ENCODE assay signal across 8 cellular contexts in genomic region chr17:3843935-3844516, GRCh38. TPM values are rescaled to one million over a fixed set of nuclear protein-coding genes. Genes with fewer than 3 reads are reported as not detected.
DNase-seq lines count a peak whose midpoint lies in the region; ATAC-seq, FAIRE-seq and TF ChIP-seq lines count a peak whose summit lies in the region.

No MANE protein-coding gene starts in this region.

- peaks cover 9% of the 10 kb centered on the region for H3K79me1 ChIP-seq in mesendoderm (ENCODE audit: low read length)

- no peak overlapping the region for H3K23ac ChIP-seq in mesendoderm (ENCODE audit: low read length)

- 2% methylated on average over 3 of the region's 3 CpGs for WGBS in GM12878 (ENCODE audit: insufficient coverage, insufficient replicate concordance, low lambda C conversion rate, missing lambda C conversion rate)
- no CpG with 5 or more reads among the region's 3 CpGs for WGBS in mesendoderm (ENCODE audit: extremely low coverage, insufficient coverage, low lambda C conversion rate)

- H2BK120ac ChIP-seq in mesendoderm (ENCODE audit: low read depth, low read length): no peak overlapping the region

- no peak overlapping the region for H3K27ac Mint-ChIP-seq in Calu3 (ENCODE audit: unreplicated experiment)
- H3K27ac Mint-ChIP-seq in T-cell: peak overlapping the region in 1 of 2 donors; percentile 48

- in situ Hi-C loops in GM12878 (cut with MboI): no loop called here

- TF ChIP-seq CTCF in Calu3 (IDR thresholded peaks at IDR 0.05; ENCODE audit: unreplicated experiment) (peak; percentile 36), GM12878 (IDR thresholded peaks at IDR 0.05 in 2 of 3, conservative IDR thresholded peaks at IDR 0.05 in 1 of 3; ENCODE audit: control insufficient read depth in 2 of 3, extremely low read depth in 1 of 3, insufficient read depth in 1 of 3, low read depth in 3 of 3, low read length in 3 of 3) (peak; percentile 69 to 86 (median 74))

- peaks cover 22% of the 10 kb centered on the region for H3K79me2 ChIP-seq in GM12878 (ENCODE audit: control insufficient read depth, insufficient read depth, low read length)
- H3K79me2 ChIP-seq in mesendoderm (ENCODE audit: control insufficient read depth, insufficient read depth, low read length): peaks cover 31% of the 10 kb centered on the region

- H3K4me2 ChIP-seq in GM12878 (ENCODE audit: control insufficient read depth, insufficient read depth) (peak overlapping the region; percentile 88), mesendoderm (ENCODE audit: low read length) (no peak overlapping the region)

- no peak for TF ChIP-seq POLR2A in GM12878 (IDR thresholded peaks at IDR 0.05; ENCODE audit: low read depth, low read length)

- no peak overlapping the region for H3K56ac ChIP-seq in mesendoderm (ENCODE audit: low read length)

- intact Hi-C loops in Calu3 (cut with micrococcal nuclease; ENCODE audit: unreplicated experiment) (no loop called here), GM12878 (cut with micrococcal nuclease; ENCODE audit: unreplicated experiment) (no loop called here)

- CTCF ChIA-PET in Calu3 (lab: Charles Lee): interaction anchor here (0.6 to 1.7 kb wide), 7 partner anchors 16 to 1058 kb away, joined by 3 to 8 read pairs (median 4); no protein-coding TSS in a partner anchor
- CTCF ChIA-PET in T-cell (lab: Charles Lee): interaction anchor here in 1 of 2 donors (0.6 to 4.4 kb wide), 7 partner anchors 98 to 458 kb away, joined by 3 to 42 read pairs (median 4); no protein-coding TSS in a partner anchor
- CTCF ChIA-PET in GM12878 (lab: Yijun Ruan, JAX): interaction anchor here (0.6 to 4.9 kb wide), 30 partner anchors 8 to 1369 kb away, joined by 3 to 115 read pairs (median 5); partner anchors contain the start of gene HASPIN

- H3K27ac ChIP-seq in GM12878 (ENCODE audit: control insufficient read depth, insufficient read depth) (no peak overlapping the region), mesendoderm (ENCODE audit: low read depth, low read length) (no peak overlapping the region)

- H2BK5ac ChIP-seq in mesendoderm (ENCODE audit: low read length): no peak overlapping the region

- H2AK5ac ChIP-seq in mesendoderm (ENCODE audit: low read length): no peak overlapping the region

- H3K4me1 ChIP-seq in GM12878 (ENCODE audit: control insufficient read depth, insufficient read depth, low read length): peaks cover 17% of the 10 kb centered on the region
- no peaks in the 10 kb centered on the region for H3K4me1 ChIP-seq in mesendoderm (ENCODE audit: control insufficient read depth, low read depth, low read length)

- peak; percentile 48 for TF ChIP-seq RAD21 in GM12878 (IDR thresholded peaks at IDR 0.05; ENCODE audit: insufficient read depth, low read depth, low read length)

- H3K36me3 ChIP-seq in GM12878 (ENCODE audit: control insufficient read depth in 2 of 2, insufficient read depth in 2 of 2, low read length in 1 of 2) (peaks cover 1 to 18% of the 10 kb centered on the region in 2 experiments), mesendoderm (ENCODE audit: control insufficient read depth, insufficient read depth, low read length) (peaks cover 6% of the 10 kb centered on the region)

- H3K9ac ChIP-seq in GM12878 (ENCODE audit: control insufficient read depth, insufficient read depth, low read length): no peak overlapping the region
- no peak overlapping the region for H3K9ac ChIP-seq in mesendoderm (ENCODE audit: low read length)

- H3K27me3 Mint-ChIP-seq in Calu3 (ENCODE audit: unreplicated experiment) (no peaks in the 10 kb centered on the region), T-cell (no peaks in the 10 kb centered on the region)

- H3K4me3 ChIP-seq in GM12878 (no peak overlapping the region), mesendoderm (ENCODE audit: low read length) (no peak overlapping the region)

- RAD21 ChIA-PET in GM12878 (lab: Charles Lee; ENCODE audit: unreplicated experiment): interaction anchor here (0.6 to 4.3 kb wide), 6 partner anchors 70 to 947 kb away, joined by 3 to 59 read pairs (median 6); no protein-coding TSS in a partner anchor

- H3K27me3 ChIP-seq in GM12878 (replicated peaks in 1 of 2; ENCODE audit: control insufficient read depth in 2 of 2, insufficient read depth in 2 of 2, low read length in 1 of 2) (no peaks in the 10 kb centered on the region; a peak in 1 of 4 replicates), mesendoderm (ENCODE audit: insufficient read depth, low read length, poor library complexity) (no peaks in the 10 kb centered on the region)

- H3K9me3 Mint-ChIP-seq in Calu3 (ENCODE audit: low read depth, unreplicated experiment) (no peaks in the 10 kb centered on the region), T-cell (no peaks in the 10 kb centered on the region)

- H4K8ac ChIP-seq in mesendoderm (ENCODE audit: low read depth, low read length): no peak overlapping the region

- no peak overlapping the region for H4K5ac ChIP-seq in mesendoderm (ENCODE audit: low read length)

- DNase-seq in Calu3: peak; percentile 63
- DNase-seq in HT1080 (ENCODE audit: low read depth): peak; percentile 38
- peak in 27 of 34 experiments; percentile 5 to 52 (median 31) for DNase-seq in T-cell
- no peak for DNase-seq in GM12878 (ENCODE audit: low read depth, low spot score)
- peak; percentile 81 for DNase-seq in mesendoderm
- peak; percentile 53 for DNase-seq in urothelium cell line (ENCODE audit: low spot score)

- ATAC-seq in T-cell (replicated peaks in 1 of 4) (no peak), GM12878 (peak; percentile 63), HG03097 (IDR thresholded peaks at IDR 0.05; ENCODE audit: low FRiP score, unreplicated experiment) (no peak), GM21515 (IDR thresholded peaks at IDR 0.05; ENCODE audit: unreplicated experiment) (no peak)

- BruUV-seq in Calu3 (replicated peaks; lab: Mats Ljungman, UMichigan) (no TSS peak), GM12878 (replicated peaks; lab: Mats Ljungman, UMichigan) (no TSS peak)

- no peak overlapping the region for H2BK15ac ChIP-seq in mesendoderm (replicated peaks; ENCODE audit: low read depth)

- POLR2A ChIA-PET in T-cell (lab: Charles Lee) (no interaction called here), GM12878 (lab: Charles Lee) (no interaction called here)

- no peaks in the 10 kb centered on the region for H3K4me1 Mint-ChIP-seq in Calu3 (ENCODE audit: low read depth, unreplicated experiment)
- H3K4me1 Mint-ChIP-seq in T-cell: peaks cover 38 to 44% (median 40%) of the 10 kb centered on the region in 3 donors

- no peak overlapping the region for H2AFZ ChIP-seq in GM12878 (ENCODE audit: control insufficient read depth, low read depth, low read length)

- SMC1A ChIA-PET in GM12878 (lab: Charles Lee; ENCODE audit: uncharacterized antibody, unreplicated experiment): interaction anchor here (0.6 to 6.5 kb wide), 10 partner anchors 16 to 230 kb away, joined by 3 to 79 read pairs (median 4); no protein-coding TSS in a partner anchor

- H3K4ac ChIP-seq in mesendoderm (ENCODE audit: low read depth, low read length): no peak overlapping the region

- peak; percentile 82 for FAIRE-seq in GM12878 (lab: Jason Lieb, UNC)
- no peak for FAIRE-seq in urothelium cell line (lab: Jason Lieb, UNC)

- TF ChIP-seq EP300 in GM12878 (IDR thresholded peaks at IDR 0.05; ENCODE audit: borderline replicate concordance in 1 of 2, control insufficient read depth in 1 of 2, low read depth in 2 of 2, low read length in 2 of 2): no peak

- no peak overlapping the region for H3K4me3 Mint-ChIP-seq in Calu3 (ENCODE audit: low read depth, unreplicated experiment)
- H3K4me3 Mint-ChIP-seq in T-cell: peak overlapping the region; percentile 90 to 92 (median 90)

- no peak overlapping the region for H3K18ac ChIP-seq in mesendoderm (ENCODE audit: low read length)

- H3K9me3 ChIP-seq in GM12878 (replicated peaks; ENCODE audit: control insufficient read depth, insufficient read depth, low read length): no peaks in the 10 kb centered on the region

- H4K20me1 ChIP-seq in GM12878 (ENCODE audit: control insufficient read depth, insufficient read depth): no peaks in the 10 kb centered on the region

- H3K36me3 Mint-ChIP-seq in Calu3 (ENCODE audit: insufficient read depth, unreplicated experiment) (peaks cover 33% of the 10 kb centered on the region), T-cell (peaks cover 23% of the 10 kb centered on the region)

RNA-seq across cellular contexts. Expression of gene NCBP3, which starts 2.0 kb away (rescaled TPM):
- total RNA-seq in Calu3 (2022): 25.4 and 26.9 TPM in 2 replicates
- 20.5 and 23.6 TPM in 2 replicates for total RNA-seq in HT1080 (2014; rRNA removed; shearing (Covaris generic))
- 12.3 and 13.6 TPM in 2 replicates for polyA plus RNA-seq in HT1080 (2015; cell fraction: cytosol; rRNA removed)
- polyA plus RNA-seq in HT1080 (2015; cell fraction: nucleus; rRNA removed): 73.5 and 81.9 TPM in 2 replicates
- total RNA-seq in T-cell: 10 to 100 TPM; 35.6 to 55.5 (median 46.7) TPM
- total RNA-seq in GM12878 (2013; cell fraction: nucleolus; rRNA removed): 71.8 and 76.9 TPM in 2 replicates
- total RNA-seq in GM12878 (2014; rRNA removed): 17.9 and 18.0 TPM in 2 replicates
- 20.1 and 23.3 TPM in 2 replicates for total RNA-seq in GM12878 (2014; rRNA removed; fragmentation: Illumina TruSeq; extraction: Trizol)
- 22.3 and 27.2 TPM in 2 replicates for total RNA-seq in GM12878 (2021)
- polyA plus RNA-seq in GM12878 (2011; ENCODE audit: low read depth): 6.9 TPM
- polyA plus RNA-seq in GM12878 (2011; rRNA removed): 28.4 and 37.8 TPM in 2 replicates
- polyA plus RNA-seq in GM12878 (2011; cell fraction: cytosol; rRNA removed): 11.4 and 18.0 TPM in 2 replicates
- polyA plus RNA-seq in GM12878 (2011; cell fraction: nucleus; rRNA removed): 33.1 and 37.2 TPM in 2 replicates
- 16.7 and 18.0 TPM in 2 replicates for polyA plus RNA-seq in GM12878 (2012)
- 23.8 and 32.0 TPM in 2 replicates for polyA plus RNA-seq in GM12878 (2014; fragmentation: Illumina TruSeq; extraction: Trizol)
- polyA plus RNA-seq in GM12878 (2014; fragmentation: Nextera tagmentation; extraction: Ambion mirVana): 1 to 10 TPM; 5.2 to 8.4 TPM
- 22.2 and 24.0 TPM in 2 replicates for polyA plus RNA-seq in GM12878 (2014; rRNA removed)
- 10 to 100 TPM; 20.0 to 23.0 TPM for polyA plus RNA-seq in GM12878 (2016; fragmentation: Nextera tagmentation; extraction: Ambion mirVana)
- 9.9 and 16.9 TPM in 2 replicates for polyA minus RNA-seq in GM12878 (2011; rRNA and poly(A)+ RNA removed)
- polyA minus RNA-seq in GM12878 (2011; cell fraction: cytosol; rRNA and poly(A)+ RNA removed): 5.8 and 6.5 TPM in 2 replicates
- polyA minus RNA-seq in GM12878 (2011; cell fraction: nucleus; rRNA and poly(A)+ RNA removed): 7.5 and 16.6 TPM in 2 replicates
- 29.3 TPM for polyA plus RNA-seq in mesendoderm (2013, experiment 1 of 2)
- 27.5 TPM for polyA plus RNA-seq in mesendoderm (2013, experiment 2 of 2)

RNA-seq across cellular contexts. Expression of gene ITGAE, which starts 43.0 kb away (rescaled TPM):
- total RNA-seq in Calu3 (2022) (8.4 and 14.7 TPM in 2 replicates), T-cell (10 to 100 TPM; 13.0 to 40.0 (median 25.2) TPM), GM12878 (2014; rRNA removed) (19.6 and 19.7 TPM in 2 replicates), GM12878 (2014; rRNA removed; fragmentation: Illumina TruSeq; extraction: Trizol) (19.1 and 21.7 TPM in 2 replicates), GM12878 (2021) (13.1 and 13.6 TPM in 2 replicates)
- total RNA-seq in HT1080 (2014; rRNA removed; shearing (Covaris generic)): 26.9 and 34.0 TPM in 2 replicates
- polyA plus RNA-seq in HT1080 (2015; cell fraction: cytosol; rRNA removed): 29.1 and 35.0 TPM in 2 replicates
- 20.6 and 23.2 TPM in 2 replicates for polyA plus RNA-seq in HT1080 (2015; cell fraction: nucleus; rRNA removed)
- total RNA-seq in GM12878 (2013; cell fraction: nucleolus; rRNA removed): 21.9 and 27.0 TPM in 2 replicates
- 18.6 TPM for polyA plus RNA-seq in GM12878 (2011; ENCODE audit: low read depth)
- polyA plus RNA-seq in GM12878 (2011; rRNA removed) (41.3 TPM in 2 replicates), GM12878 (2014; fragmentation: Illumina TruSeq; extraction: Trizol) (19.2 and 19.4 TPM in 2 replicates), GM12878 (2014; fragmentation: Nextera tagmentation; extraction: Ambion mirVana) (100 to 1,000 TPM; 145 to 161 TPM), GM12878 (2014; rRNA removed) (28.3 and 33.9 TPM in 2 replicates), GM12878 (2016; fragmentation: Nextera tagmentation; extraction: Ambion mirVana) (10 to 100 TPM; 48.0 to 53.0 TPM)
- polyA plus RNA-seq in GM12878 (2011; cell fraction: cytosol; rRNA removed): 26.0 and 26.2 TPM in 2 replicates
- polyA plus RNA-seq in GM12878 (2011; cell fraction: nucleus; rRNA removed): 20.9 and 21.5 TPM in 2 replicates
- 19.1 and 25.9 TPM in 2 replicates for polyA plus RNA-seq in GM12878 (2012)
- 5.2 and 7.2 TPM in 2 replicates for polyA minus RNA-seq in GM12878 (2011; rRNA and poly(A)+ RNA removed)
- polyA minus RNA-seq in GM12878 (2011; cell fraction: cytosol; rRNA and poly(A)+ RNA removed): 4.3 and 5.6 TPM in 2 replicates
- polyA minus RNA-seq in GM12878 (2011; cell fraction: nucleus; rRNA and poly(A)+ RNA removed): 4.6 and 7.5 TPM in 2 replicates
- polyA plus RNA-seq in mesendoderm (2013, experiment 1 of 2): 43.4 TPM
- 42.4 TPM for polyA plus RNA-seq in mesendoderm (2013, experiment 2 of 2)

RNA-seq across cellular contexts. Expression of gene CAMKK1, which starts 48.8 kb away (rescaled TPM):
- total RNA-seq in Calu3 (2022): 1.4 and 1.7 TPM in 2 replicates
- total RNA-seq in HT1080 (2014; rRNA removed; shearing (Covaris generic)): 9.2 and 11.8 TPM in 2 replicates
- 8.0 and 8.2 TPM in 2 replicates for polyA plus RNA-seq in HT1080 (2015; cell fraction: cytosol; rRNA removed)
- 22.4 and 23.6 TPM in 2 replicates for polyA plus RNA-seq in HT1080 (2015; cell fraction: nucleus; rRNA removed)
- total RNA-seq in T-cell: 10 to 100 TPM in 1 of 5 donors, 1 to 10 TPM in 4; 5.3 to 11.0 (median 6.0) TPM
- 8.9 and 10.3 TPM in 2 replicates for total RNA-seq in GM12878 (2013; cell fraction: nucleolus; rRNA removed)
- total RNA-seq in GM12878 (2014; rRNA removed): 0.27 and 0.62 TPM in 2 replicates
- 0.23 and 0.27 TPM in 2 replicates for total RNA-seq in GM12878 (2014; rRNA removed; fragmentation: Illumina TruSeq; extraction: Trizol)
- 0.49 and 0.58 TPM in 2 replicates for total RNA-seq in GM12878 (2021)
- polyA plus RNA-seq in GM12878 (2011; ENCODE audit: low read depth): 0.87 TPM
- polyA plus RNA-seq in GM12878 (2011; rRNA removed): 0.76 and 0.84 TPM in 2 replicates
- polyA plus RNA-seq in GM12878 (2011; cell fraction: cytosol; rRNA removed): 1.3 and 1.4 TPM in 2 replicates
- 3.5 and 4.7 TPM in 2 replicates for polyA plus RNA-seq in GM12878 (2011; cell fraction: nucleus; rRNA removed)
- 1.7 and 2.0 TPM in 2 replicates for polyA plus RNA-seq in GM12878 (2012)
- polyA plus RNA-seq in GM12878 (2014; fragmentation: Illumina TruSeq; extraction: Trizol): 0.17 and 0.34 TPM in 2 replicates
- polyA plus RNA-seq in GM12878 (2014; fragmentation: Nextera tagmentation; extraction: Ambion mirVana): under 1 TPM; 0.06 to 0.09 TPM
- 0.36 and 0.41 TPM in 2 replicates for polyA plus RNA-seq in GM12878 (2014; rRNA removed)
- under 1 TPM; 0.12 to 0.63 TPM for polyA plus RNA-seq in GM12878 (2016; fragmentation: Nextera tagmentation; extraction: Ambion mirVana)
- 0.80 and 2.4 TPM in 2 replicates for polyA minus RNA-seq in GM12878 (2011; rRNA and poly(A)+ RNA removed)
- polyA minus RNA-seq in GM12878 (2011; cell fraction: cytosol; rRNA and poly(A)+ RNA removed): 0.40 and 0.94 TPM in 2 replicates
- 0.73 and 1.4 TPM in 2 replicates for polyA minus RNA-seq in GM12878 (2011; cell fraction: nucleus; rRNA and poly(A)+ RNA removed)
- 1.3 TPM for polyA plus RNA-seq in mesendoderm (2013, experiment 1 of 2)
- 1.4 TPM for polyA plus RNA-seq in mesendoderm (2013, experiment 2 of 2)
